Comparison of ENCODE assay signal across 8 cellular contexts in the genomic region with DNA sequence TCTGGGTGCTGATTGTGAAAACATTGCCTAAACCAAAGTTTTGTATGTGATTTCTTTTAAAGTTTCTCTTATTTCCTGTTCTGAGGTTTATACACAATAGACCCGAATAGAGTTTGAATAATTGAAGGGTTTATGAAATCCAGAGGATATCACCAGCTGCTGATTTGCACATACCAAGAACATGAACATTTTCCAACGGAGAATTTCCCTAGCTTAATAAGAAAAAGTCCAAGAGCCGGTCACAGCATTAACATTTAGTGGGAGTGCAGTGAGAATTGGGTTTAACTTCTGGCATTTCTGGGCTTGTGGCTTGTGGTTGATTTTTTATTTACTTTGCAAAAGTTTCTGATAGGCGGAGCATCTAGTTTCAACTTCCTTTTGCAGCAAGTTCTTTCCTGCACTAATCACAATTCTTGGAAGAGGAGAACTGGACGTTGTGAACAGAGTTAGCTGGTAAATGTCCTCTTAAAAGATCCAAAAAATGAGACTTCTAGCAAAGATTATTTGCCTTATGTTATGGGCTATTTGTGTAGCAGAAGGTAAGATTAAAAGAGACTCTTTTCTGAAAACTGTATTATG. TPM values are rescaled to one million over a fixed set of nuclear protein-coding genes. Genes with fewer than 3 reads are reported as not detected.
DNase-seq lines count a peak whose midpoint lies in the region; ATAC-seq, FAIRE-seq and TF ChIP-seq lines count a peak whose summit lies in the region.

A gene (plus strand): TSS at position 407 of the 579 bp plus-strand sequence. CDS start 75 bp downstream, at position 482.

- H3K4me1 Mint-ChIP-seq in MCF 10A (ENCODE audit: insufficient read depth, unreplicated experiment), result peaks cover 26% of the 10 kb centered on the region

- intact Hi-C loops in MCF 10A (cut with micrococcal nuclease) (loop anchor here (1.0 to 5.0 kb wide), 2 partner anchors 94 to 296 kb away; no protein-coding TSS in a partner anchor), lower lobe of right lung (cut with DNase I) (no loop called here)

- no peak for FAIRE-seq in GM12891 (lab: Jason Lieb, UNC)

- no peaks in the 10 kb centered on the region for H3K4me1 ChIP-seq in lower lobe of right lung

- no peaks in the 10 kb centered on the region for H3K36me3 ChIP-seq in MG63
- H3K36me3 ChIP-seq in lower lobe of right lung, result no peaks in the 10 kb centered on the region

- no peaks in the 10 kb centered on the region for H3K9me3 Mint-ChIP-seq in MCF 10A (ENCODE audit: unreplicated experiment)

- CTCF ChIA-PET in MCF 10A (lab: Yijun Ruan, JAX), result interaction anchor here (0.5 to 3.2 kb wide), 2 partner anchors 10 to 296 kb away, joined by 3 to 16 read pairs; no protein-coding TSS in a partner anchor

- DNase-seq in A172 (ENCODE audit: low spot score) (peak; percentile 52), MG63 (peak; percentile 6), MCF 10A (ENCODE audit: unreplicated experiment) (peak; percentile 78), lower lobe of right lung (no peak), NCI-H2107 (lab: John Stamatoyannopoulos, UW) (no peak), NCI-H446 (lab: John Stamatoyannopoulos, UW) (no peak), GM12891 (ENCODE audit: insufficient read length, low spot score) (no peak)

- TF ChIP-seq CTCF in MCF 10A (IDR thresholded peaks at IDR 0.05; ENCODE audit: unreplicated experiment), result no peak
- TF ChIP-seq CTCF in lower lobe of right lung (IDR thresholded peaks at IDR 0.05), result no peak

- POLR2A ChIA-PET in MCF 10A (lab: Yijun Ruan, JAX), result interaction anchor here (0.6 to 1.4 kb wide), 3 partner anchors 10 to 311 kb away, joined by 3 read pairs; no protein-coding TSS in a partner anchor

- H3K27me3 Mint-ChIP-seq in MCF 10A (ENCODE audit: insufficient read depth, unreplicated experiment), result no peaks in the 10 kb centered on the region

- H3K4me3 Mint-ChIP-seq in MCF 10A (ENCODE audit: unreplicated experiment), result peak within 1 kb of the TSS; percentile 79

- H3K27me3 ChIP-seq in MG63 (no peaks in the 10 kb centered on the region), lower lobe of right lung (ENCODE audit: low read depth) (no peaks in the 10 kb centered on the region)

- H3K4me3 ChIP-seq in MG63, result peak within 1 kb of the TSS; percentile 30
- H3K4me3 ChIP-seq in lower lobe of right lung, result peak within 1 kb of the TSS; percentile 35

- ATAC-seq in lower lobe of right lung, result peak; percentile 48 to 83
- no peak for ATAC-seq in HG03432 (IDR thresholded peaks at IDR 0.05; ENCODE audit: unreplicated experiment)

- H3K27ac Mint-ChIP-seq in MCF 10A (ENCODE audit: low read depth, unreplicated experiment), result peak within 1 kb of the TSS; percentile 95

- no TSS peak for BruUV-seq in MCF 10A (replicated peaks; lab: Mats Ljungman, UMichigan)

- no peak for TF ChIP-seq POLR2A in GM12891 (IDR thresholded peaks at IDR 0.05; ENCODE audit: low read depth, low read length)

- peak within 1 kb of the TSS; percentile 25 for H3K27ac ChIP-seq in lower lobe of right lung

- H3K9me3 ChIP-seq in MG63 (no peaks in the 10 kb centered on the region), lower lobe of right lung (no peaks in the 10 kb centered on the region)

- H3K36me3 Mint-ChIP-seq in MCF 10A (ENCODE audit: insufficient read depth, unreplicated experiment), result no peaks in the 10 kb centered on the region

TF ChIP-seq in GM12891, 5 proteins besides CTCF, POLR2A, EP300 and RAD21:
- no peak for TF ChIP-seq POU2F2 (IDR thresholded peaks at IDR 0.05; ENCODE audit: low read depth, low read length)
- no peak for TF ChIP-seq POLR2AphosphoS5 (IDR thresholded peaks at IDR 0.05; ENCODE audit: low read depth, low read length)
- no peak for TF ChIP-seq SPI1 (IDR thresholded peaks at IDR 0.05; ENCODE audit: low read depth, low read length)
- TF ChIP-seq TAF1 (IDR thresholded peaks at IDR 0.05; ENCODE audit: low read depth, low read length), result no peak
- TF ChIP-seq PAX5 (IDR thresholded peaks at IDR 0.05; ENCODE audit: insufficient read depth, low read length, severe bottlenecking), result no peak

RNA-seq across cellular contexts. Expression of the gene that starts here (rescaled TPM):
- 2.2 and 2.5 TPM in 2 replicates for total RNA-seq in A172 (2014; rRNA removed; shearing (Covaris generic))
- 9.7 and 20.0 TPM in 2 replicates for total RNA-seq in MG63 (2014; rRNA removed; shearing (Covaris generic); ENCODE audit: low replicate concordance)
- 21.3 and 31.6 TPM in 2 replicates for total RNA-seq in MCF 10A (2022)
- 69.6 TPM for total RNA-seq in lower lobe of right lung
- not detected for polyA plus RNA-seq in GM12891 (2012; ENCODE audit: low read depth, missing spikeins)

Comparison
In these comparisons a context has a peak if more than half of its experiments do, and no peak if none do; other contexts are left out.
1. DNase-seq: peak in A172 (single experiment), MG63 (single experiment) and MCF 10A (single experiment); none in lower lobe of right lung (single experiment), NCI-H2107 (single experiment), NCI-H446 (0 of 2) and GM12891 (single experiment).